In genomic region chr9:15370496-15371464, GRCh38 we compare ENCODE assay signal across 2 cellular contexts.
TF ChIP-seq lines count a peak whose summit lies in the region.

No MANE protein-coding gene starts in this region.

TF ChIP-seq in GM23338, 12 proteins besides CTCF, POLR2A, EP300 and RAD21:
- TF ChIP-seq NANOG (IDR thresholded peaks at IDR 0.05; ENCODE audit: borderline replicate concordance) (no peak), STAT1 (IDR thresholded peaks at IDR 0.05; ENCODE audit: unreplicated experiment) (no peak), ZNF331 (CRISPR knock-in tag; IDR thresholded peaks at IDR 0.05; ENCODE audit: low read depth) (no peak), EZH2 (IDR thresholded peaks at IDR 0.05; ENCODE audit: low read depth, unreplicated experiment) (no peak), ZNF462 (CRISPR knock-in tag; IDR thresholded peaks at IDR 0.05) (no peak), ZNF114 (CRISPR knock-in tag; IDR thresholded peaks at IDR 0.05) (no peak), POLR2AphosphoS5 (IDR thresholded peaks at IDR 0.05; ENCODE audit: low read depth) (no peak), ETS1 (IDR thresholded peaks at IDR 0.05) (no peak), EZH2phosphoT487 (IDR thresholded peaks at IDR 0.05; ENCODE audit: unreplicated experiment) (no peak), JUNB (IDR thresholded peaks at IDR 0.05; ENCODE audit: unreplicated experiment) (no peak), CREB1 (CRISPR knock-in tag; IDR thresholded peaks at IDR 0.05; ENCODE audit: low read depth) (no peak), REST (IDR thresholded peaks at IDR 0.05; ENCODE audit: unreplicated experiment) (no peak)
TF ChIP-seq in GM23338: peak in this region for 0.

TF ChIP-seq in H1, 55 proteins besides CTCF, POLR2A, EP300 and RAD21:
- TF ChIP-seq SP1 (IDR thresholded peaks at IDR 0.05; ENCODE audit: low read depth, low read length) (no peak), MAFK (IDR thresholded peaks at IDR 0.05; ENCODE audit: low read depth, low read length) (0 out of 2 replicates have a peak, but pooled peaks have one; percentile 40), BACH1 (IDR thresholded peaks at IDR 0.05; ENCODE audit: low read length) (peak; percentile 34; the same call in 1 of the 2 replicates)
TF ChIP-seq in H1: peak in this region for 2.
